8 cellular contexts compared by ENCODE assay signal in the genomic region with DNA sequence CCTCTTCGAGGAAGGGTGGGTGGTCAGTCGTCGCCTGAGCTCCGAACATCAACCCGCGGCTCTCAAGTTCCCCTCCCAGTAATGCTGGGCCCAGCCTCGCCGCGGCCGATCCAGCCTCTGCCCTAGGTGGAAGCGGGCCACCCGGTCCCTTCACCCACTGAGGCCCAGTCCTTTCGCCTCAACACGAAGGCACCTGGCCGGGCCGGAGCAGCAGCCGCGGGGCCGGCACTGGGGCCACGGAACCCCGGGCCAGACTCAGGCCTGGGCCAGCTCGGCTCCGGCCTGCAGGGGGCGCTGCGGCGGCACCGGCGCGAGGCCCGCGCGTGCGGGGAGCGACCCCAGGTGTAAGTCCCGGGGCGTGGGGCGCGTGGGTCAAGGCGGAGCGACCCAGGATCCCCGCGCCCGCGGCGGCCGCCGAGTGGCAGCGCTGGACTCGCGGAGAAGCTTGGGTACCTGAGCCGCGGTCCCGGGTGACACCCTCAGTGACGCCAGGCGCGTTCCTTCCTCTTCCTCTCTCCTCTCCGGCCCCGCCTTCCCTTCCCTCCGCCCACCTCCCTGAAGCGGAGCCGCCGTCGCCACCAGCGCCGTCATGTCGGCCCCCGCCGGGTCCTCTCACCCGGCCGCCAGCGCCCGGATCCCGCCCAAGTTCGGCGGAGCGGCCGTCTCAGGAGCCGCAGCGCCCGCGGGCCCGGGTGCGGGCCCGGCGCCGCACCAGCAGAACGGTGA.
A peak's percentile ranks its signal among the peaks of the same experiment; 100 is the strongest.
DNase-seq lines count a peak whose midpoint lies in the region; ATAC-seq and TF ChIP-seq lines count a peak whose summit lies in the region.

A gene (plus strand): TSS at position 535 of the 726 bp plus-strand sequence. CDS start 55 bp downstream, at position 590.

- peak within 1 kb of the TSS; percentile 91 to 98 (median 95) for H3K4me3 Mint-ChIP-seq in nephron
- peak within 1 kb of the TSS; percentile 79 to 85 for H3K4me3 Mint-ChIP-seq in stimulated activated naive CD8-positive, alpha-beta T cell treated with anti-CD3 and anti-CD28 coated beads, Interleukin-15, amount 100 ng/mL, for 72 hours

- peaks cover 22% of the 10 kb centered on the region for H3K36me3 Mint-ChIP-seq in nephron (ENCODE audit: low read depth)

- no peak; the same call in 1 of the 2 replicates for TF ChIP-seq RAD21 in Ishikawa (IDR thresholded peaks at IDR 0.05; ENCODE audit: low read depth)

- H3K4me1 Mint-ChIP-seq in nephron: peaks cover 42% of the 10 kb centered on the region
- peaks cover 62% of the 10 kb centered on the region for H3K4me1 Mint-ChIP-seq in stimulated activated naive CD8-positive, alpha-beta T cell treated with anti-CD3 and anti-CD28 coated beads, Interleukin-15, amount 100 ng/mL, for 72 hours

- H3K27me3 Mint-ChIP-seq in nephron (ENCODE audit: low read depth): no peaks in the 10 kb centered on the region
- H3K27me3 Mint-ChIP-seq in stimulated activated naive CD8-positive, alpha-beta T cell treated with anti-CD3 and anti-CD28 coated beads, Interleukin-15, amount 100 ng/mL, for 72 hours: no peaks in the 10 kb centered on the region

- H3K9me3 Mint-ChIP-seq in nephron: no peaks in the 10 kb centered on the region
- no peaks in the 10 kb centered on the region for H3K9me3 Mint-ChIP-seq in stimulated activated naive CD8-positive, alpha-beta T cell treated with anti-CD3 and anti-CD28 coated beads, Interleukin-15, amount 100 ng/mL, for 72 hours

- peak; percentile 89 for ATAC-seq in GM21576 (IDR thresholded peaks at IDR 0.05; ENCODE audit: unreplicated experiment)
- ATAC-seq in stimulated activated naive CD8-positive, alpha-beta T cell treated with anti-CD3 and anti-CD28 coated beads, Interleukin-15, amount 100 ng/mL, for 72 hours: peak; percentile 91

- DNase-seq in DMS79 (lab: John Stamatoyannopoulos, UW): peak; percentile 2
- peak; percentile 84 for DNase-seq in RPMI8226
- DNase-seq in activated T-helper 1 cell treated with anti-CD3 and anti-CD28 coated beads, Interleukin-2, amount 50 U/mL, for 16 hours (ENCODE audit: low read depth in 1 of 2, low spot score in 1 of 2): peak; percentile 80 to 81
- peak; percentile 66 for DNase-seq in fibroblast of peridontal ligament (ENCODE audit: extremely low read depth)
- peak; percentile 89 for DNase-seq in stimulated activated naive CD8-positive, alpha-beta T cell treated with anti-CD3 and anti-CD28 coated beads, Interleukin-15, amount 100 ng/mL, for 72 hours

- TF ChIP-seq EP300 in Ishikawa (IDR thresholded peaks at IDR 0.05; ENCODE audit: borderline replicate concordance): no peak

- TF ChIP-seq CTCF in nephron (IDR thresholded peaks at IDR 0.05; ENCODE audit: unreplicated experiment in 3 of 3): peak; percentile 97 to 99 (median 99)

- H3K27ac Mint-ChIP-seq in nephron: peak within 1 kb of the TSS; percentile 100
- peak within 1 kb of the TSS; percentile 92 for H3K27ac Mint-ChIP-seq in stimulated activated naive CD8-positive, alpha-beta T cell treated with anti-CD3 and anti-CD28 coated beads, Interleukin-15, amount 100 ng/mL, for 72 hours

TF ChIP-seq in Ishikawa, 13 proteins besides CTCF, POLR2A, EP300 and RAD21:
- TF ChIP-seq, protein P1, sequence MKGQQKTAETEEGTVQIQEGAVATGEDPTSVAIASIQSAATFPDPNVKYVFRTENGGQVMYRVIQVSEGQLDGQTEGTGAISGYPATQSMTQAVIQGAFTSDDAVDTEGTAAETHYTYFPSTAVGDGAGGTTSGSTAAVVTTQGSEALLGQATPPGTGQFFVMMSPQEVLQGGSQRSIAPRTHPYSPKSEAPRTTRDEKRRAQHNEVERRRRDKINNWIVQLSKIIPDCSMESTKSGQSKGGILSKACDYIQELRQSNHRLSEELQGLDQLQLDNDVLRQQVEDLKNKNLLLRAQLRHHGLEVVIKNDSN (IDR thresholded peaks at IDR 0.05): no peak
- TF ChIP-seq YY1 (IDR thresholded peaks at IDR 0.05; ENCODE audit: low read depth): peak; percentile 61; the same call in 1 of the 2 replicates

Comparison
In these comparisons a context has a peak if more than half of its experiments do, and no peak if none do; other contexts are left out.
1. Peak in every context shown above with its lines: DNase-seq and ATAC-seq.
2. DNase-seq: peak in every context shown above with its lines; median percentile 89 in stimulated activated naive CD8-positive, alpha-beta T cell treated with anti-CD3 and anti-CD28 coated beads, Interleukin-15, amount 100 ng/mL, for 72 hours; 84 in RPMI8226; 80 in activated T-helper 1 cell treated with anti-CD3 and anti-CD28 coated beads, Interleukin-2, amount 50 U/mL, for 16 hours; 66 in fibroblast of peridontal ligament; 2 in DMS79.